ENCODE assay signal across 31 cellular contexts in genomic region chr10:73086816-73087215, GRCh38.
"Had no signal": no experiment of that assay in that cellular context is flagged by ENCODE, and none has a peak within 500 bp of the region (broad histone marks: within the 10 kb centered on the region; RNA-seq: fewer than 3 reads in every experiment).

No MANE protein-coding gene starts in this region.

- DNase-seq: activated CD4-positive, alpha-beta memory T cell treated with anti-CD3 and anti-CD28 coated beads for 36 hours; activated CD4-positive, CD25-positive, alpha-beta regulatory T cell treated with anti-CD3 and anti-CD28 coated beads, Interleukin-2, amount 50 U/mL, for 72 hours; activated CD8-positive, alpha-beta memory T cell treated with anti-CD3 and anti-CD28 coated beads, Interleukin-2, amount 50 U/mL, for 4 hours; activated effector memory CD4-positive, alpha-beta T cell treated with anti-CD3 and anti-CD28 coated beads, Interleukin-2, amount 50 U/mL, for 16 hours; activated naive CD4-positive, alpha-beta T cell treated with anti-CD3 and anti-CD28 coated beads for 36 hours; activated naive CD8-positive, alpha-beta T cell treated with anti-CD3 and anti-CD28 coated beads for 36 hours; activated T-cell treated with anti-CD3 and anti-CD28 coated beads, Interleukin-2, amount 50 U/mL, for 1 hour; adrenal gland; brain microvascular endothelial cell; cortex of kidney; effector memory CD8-positive, alpha-beta T cell; erythroblast; heart left ventricle; hypothalamus; immature natural killer cell; kidney; mucosa of descending colon; retina; sigmoid colon; small intestine; stimulated activated CD4-positive, alpha-beta T cell treated with anti-CD3 and anti-CD28 coated beads, Interleukin-4, amount 100 ng/mL, for 24 hours; stimulated activated naive CD8-positive, alpha-beta T cell treated with anti-CD3 and anti-CD28 coated beads, Interleukin-15, amount 100 ng/mL, for 72 hours; T-helper 1 cell; thyroid gland had no signal

- H3K36me3 ChIP-seq: adrenal gland, ascending aorta, heart left ventricle, sigmoid colon, thyroid gland had no signal

- H3K9me3 ChIP-seq: adrenal gland, ascending aorta, heart left ventricle, mucosa of descending colon, sigmoid colon, thyroid gland had no signal

- H3K27ac ChIP-seq: ascending aorta, brain microvascular endothelial cell, sigmoid colon, thyroid gland had no signal

- H3K27me3 ChIP-seq: adrenal gland, ascending aorta, brain microvascular endothelial cell, heart left ventricle, sigmoid colon, thyroid gland had no signal

- H3K27me3 Mint-ChIP-seq: activated CD4-positive, alpha-beta memory T cell treated with anti-CD3 and anti-CD28 coated beads for 36 hours; activated CD4-positive, alpha-beta T cell treated with anti-CD3 and anti-CD28 coated beads, Interleukin-2, amount 10 ng/mL, durations not matched to agents 24 days and 14 days; activated naive CD8-positive, alpha-beta T cell treated with anti-CD3 and anti-CD28 coated beads for 36 hours; effector memory CD8-positive, alpha-beta T cell; progenitor cell of endocrine pancreas; stimulated activated naive CD8-positive, alpha-beta T cell treated with anti-CD3 and anti-CD28 coated beads, Interleukin-15, amount 100 ng/mL, for 72 hours had no signal

- H3K27ac Mint-ChIP-seq: activated CD4-positive, alpha-beta memory T cell treated with anti-CD3 and anti-CD28 coated beads for 36 hours; activated CD4-positive, alpha-beta T cell treated with anti-CD3 and anti-CD28 coated beads, Interleukin-2, amount 10 ng/mL, durations not matched to agents 24 days and 14 days; activated naive CD4-positive, alpha-beta T cell treated with anti-CD3 and anti-CD28 coated beads for 36 hours; activated naive CD8-positive, alpha-beta T cell treated with anti-CD3 and anti-CD28 coated beads for 36 hours; activated T-helper 1 cell treated with anti-CD3 and anti-CD28 coated beads, Interleukin-12 subunit alpha, Interleukin-12 subunit beta, Interleukin-2, Interleukin-4 antibody, amounts not matched to agents 30 ng/mL and 10 ng/mL and 1 ng/mL, durations not matched to agents 14 hours and 24 hours and 36 hours; effector memory CD8-positive, alpha-beta T cell; immature natural killer cell; progenitor cell of endocrine pancreas; stimulated activated effector memory CD8-positive, alpha-beta T cell treated with anti-CD3 and anti-CD28 coated beads, Interleukin-12 subunit alpha, Interleukin-12 subunit beta, amount 100 ng/mL, for 72 hours; stimulated activated naive CD8-positive, alpha-beta T cell treated with anti-CD3 and anti-CD28 coated beads, Interleukin-15, amount 100 ng/mL, for 72 hours; T-helper 2 cell treated with Interferon-gamma antibody and Interleukin-4, amounts not matched to agents 5 μg/mL and 100 μg/mL, for 36 hours had no signal

- ATAC-seq: effector memory CD8-positive, alpha-beta T cell; heart left ventricle; mucosa of descending colon; stimulated activated effector memory CD8-positive, alpha-beta T cell treated with anti-CD3 and anti-CD28 coated beads, Interleukin-12 subunit alpha, Interleukin-12 subunit beta, amount 100 ng/mL, for 72 hours; stimulated activated naive CD8-positive, alpha-beta T cell treated with anti-CD3 and anti-CD28 coated beads, Interleukin-15, amount 100 ng/mL, for 72 hours had no signal

- H3K4me3 Mint-ChIP-seq: activated CD4-positive, alpha-beta memory T cell treated with anti-CD3 and anti-CD28 coated beads for 36 hours; activated CD4-positive, alpha-beta T cell treated with anti-CD3 and anti-CD28 coated beads, Interleukin-2, amount 10 ng/mL, durations not matched to agents 24 days and 14 days; activated naive CD4-positive, alpha-beta T cell treated with anti-CD3 and anti-CD28 coated beads for 36 hours; activated naive CD8-positive, alpha-beta T cell treated with anti-CD3 and anti-CD28 coated beads for 36 hours; activated T-helper 1 cell treated with anti-CD3 and anti-CD28 coated beads, Interleukin-12 subunit alpha, Interleukin-12 subunit beta, Interleukin-2, Interleukin-4 antibody, amounts not matched to agents 30 ng/mL and 10 ng/mL and 1 ng/mL, durations not matched to agents 14 hours and 24 hours and 36 hours; effector memory CD8-positive, alpha-beta T cell; immature natural killer cell; nephron; stimulated activated effector memory CD8-positive, alpha-beta T cell treated with anti-CD3 and anti-CD28 coated beads, Interleukin-12 subunit alpha, Interleukin-12 subunit beta, amount 100 ng/mL, for 72 hours; stimulated activated naive CD8-positive, alpha-beta T cell treated with anti-CD3 and anti-CD28 coated beads, Interleukin-15, amount 100 ng/mL, for 72 hours; T-helper 2 cell treated with Interferon-gamma antibody and Interleukin-4, amounts not matched to agents 5 μg/mL and 100 μg/mL, for 36 hours had no signal

- H3K4me3 ChIP-seq: adrenal gland, ascending aorta, heart left ventricle, mucosa of descending colon, sigmoid colon, thyroid gland had no signal

- H3K9me3 Mint-ChIP-seq: activated CD4-positive, alpha-beta memory T cell treated with anti-CD3 and anti-CD28 coated beads for 36 hours; activated naive CD4-positive, alpha-beta T cell treated with anti-CD3 and anti-CD28 coated beads for 36 hours; activated naive CD8-positive, alpha-beta T cell treated with anti-CD3 and anti-CD28 coated beads for 36 hours; activated T-helper 1 cell treated with anti-CD3 and anti-CD28 coated beads, Interleukin-12 subunit alpha, Interleukin-12 subunit beta, Interleukin-2, Interleukin-4 antibody, amounts not matched to agents 30 ng/mL and 10 ng/mL and 1 ng/mL, durations not matched to agents 14 hours and 24 hours and 36 hours; effector memory CD8-positive, alpha-beta T cell; immature natural killer cell; nephron; stimulated activated effector memory CD8-positive, alpha-beta T cell treated with anti-CD3 and anti-CD28 coated beads, Interleukin-12 subunit alpha, Interleukin-12 subunit beta, amount 100 ng/mL, for 72 hours; stimulated activated naive CD8-positive, alpha-beta T cell treated with anti-CD3 and anti-CD28 coated beads, Interleukin-15, amount 100 ng/mL, for 72 hours; T-helper 2 cell treated with Interferon-gamma antibody and Interleukin-4, amounts not matched to agents 5 μg/mL and 100 μg/mL, for 36 hours had no signal
